ENCODE assay signal across 1 cellular context in genomic region chr18:27461957-27462356, GRCh38.
TF ChIP-seq lines count a peak whose summit lies in the region.

No MANE protein-coding gene starts in this region.

TF ChIP-seq in K562, 482 proteins besides CTCF, POLR2A, EP300 and RAD21 (continued from another document):
- no peak for TF ChIP-seq TEAD1 (CRISPR knock-in tag; IDR thresholded peaks at IDR 0.05)
- TF ChIP-seq DMBX1 (CRISPR knock-in tag; IDR thresholded peaks at IDR 0.05; ENCODE audit: borderline replicate concordance): no peak
- TF ChIP-seq NELFE (IDR thresholded peaks at IDR 0.05; ENCODE audit: insufficient read depth, insufficient read length): no peak
- TF ChIP-seq HCFC1 (IDR thresholded peaks at IDR 0.05; ENCODE audit: low read depth, low read length): no peak
- TF ChIP-seq POLR3G (IDR thresholded peaks at IDR 0.05; ENCODE audit: extremely low read depth, insufficient read length, insufficient replicate concordance): no peak
- TF ChIP-seq ZNF609 (CRISPR knock-in tag; IDR thresholded peaks at IDR 0.05; ENCODE audit: borderline replicate concordance): no peak
- TF ChIP-seq CAMTA2 (CRISPR knock-in tag; conservative IDR thresholded peaks at IDR 0.05): no peak
- TF ChIP-seq TBP (optimal IDR thresholded peaks at IDR 0.05; ENCODE audit: low read depth, low read length): no peak
- TF ChIP-seq HNRNPL (IDR thresholded peaks at IDR 0.05; ENCODE audit: low read depth, low read length): no peak
- TF ChIP-seq TFE3 (CRISPR knock-in tag; IDR thresholded peaks at IDR 0.05): no peak
- no peak for TF ChIP-seq CBFB (CRISPR knock-in tag; IDR thresholded peaks at IDR 0.05)
TF ChIP-seq in K562: peak in this region for 14.
